In genomic region chr3:128784228-128784627, GRCh38 we compare ENCODE assay signal across 8 cellular contexts. TPM values are rescaled to one million over a fixed set of nuclear protein-coding genes. Genes with fewer than 3 reads are reported as not detected.
A peak's percentile ranks its signal among the peaks of the same experiment; 100 is the strongest.
DNase-seq lines count a peak whose midpoint lies in the region; ATAC-seq and TF ChIP-seq lines count a peak whose summit lies in the region.

No MANE protein-coding gene starts in this region.

- intact Hi-C loops in dorsolateral prefrontal cortex (cut with DNase I), result no loop called here
- intact Hi-C loops in naive thymus-derived CD4-positive, alpha-beta T cell (cut with micrococcal nuclease), result loop anchor here in 1 of 2 donors (1.0 kb wide), 3 partner anchors 11 to 139 kb away; no protein-coding TSS in a partner anchor
- intact Hi-C loops in left colon (cut with DNase I, micrococcal nuclease), result no loop called here

- no peak overlapping the region for H3K4me3 ChIP-seq in dorsolateral prefrontal cortex
- no peak overlapping the region for H3K4me3 ChIP-seq in naive thymus-derived CD4-positive, alpha-beta T cell (ENCODE audit: low read length)

- no peaks in the 10 kb centered on the region for H3K27me3 Mint-ChIP-seq in T-helper 2 cell treated with Interferon-gamma antibody and Interleukin-4, amounts not matched to agents 5 μg/mL and 100 μg/mL, for 36 hours (ENCODE audit: low read depth)
- H3K27me3 Mint-ChIP-seq in naive thymus-derived CD4-positive, alpha-beta T cell, result no peaks in the 10 kb centered on the region

- H3K4me3 Mint-ChIP-seq in T-helper 2 cell treated with Interferon-gamma antibody and Interleukin-4, amounts not matched to agents 5 μg/mL and 100 μg/mL, for 36 hours, result no peak overlapping the region
- peak overlapping the region in 6 of 10 donors; percentile 1 to 44 (median 17) for H3K4me3 Mint-ChIP-seq in naive thymus-derived CD4-positive, alpha-beta T cell

- H3K9me3 Mint-ChIP-seq in T-helper 2 cell treated with Interferon-gamma antibody and Interleukin-4, amounts not matched to agents 5 μg/mL and 100 μg/mL, for 36 hours, result no peaks in the 10 kb centered on the region
- H3K9me3 Mint-ChIP-seq in naive thymus-derived CD4-positive, alpha-beta T cell, result peaks cover 0 to 2% (median 0%) of the 10 kb centered on the region in 11 donors

- POLR2A ChIA-PET in naive thymus-derived CD4-positive, alpha-beta T cell (lab: Charles Lee), result interaction anchor here (1.3 to 2.8 kb wide), 4 partner anchors 10 to 103 kb away, joined by 3 to 15 read pairs (median 8); no protein-coding TSS in a partner anchor

- H3K36me3 Mint-ChIP-seq in T-helper 2 cell treated with Interferon-gamma antibody and Interleukin-4, amounts not matched to agents 5 μg/mL and 100 μg/mL, for 36 hours (ENCODE audit: low read depth), result no peaks in the 10 kb centered on the region
- peaks cover 0 to 7% (median 0%) of the 10 kb centered on the region in 5 donors for H3K36me3 Mint-ChIP-seq in naive thymus-derived CD4-positive, alpha-beta T cell

- H3K36me3 ChIP-seq in naive thymus-derived CD4-positive, alpha-beta T cell (ENCODE audit: control insufficient read depth in 2 of 3, insufficient read depth in 3 of 3, low read length in 3 of 3), result no peaks in the 10 kb centered on the region

- peaks cover 26 to 50% of the 10 kb centered on the region in 2 donors for H3K4me1 ChIP-seq in naive thymus-derived CD4-positive, alpha-beta T cell (ENCODE audit: control insufficient read depth in 2 of 2, insufficient read depth in 2 of 2, low read length in 2 of 2)

- peak overlapping the region in 23 of 59 donors; percentile 6 to 66 (median 32) for H3K27ac ChIP-seq in dorsolateral prefrontal cortex
- peak overlapping the region; percentile 44 for H3K27ac ChIP-seq in naive thymus-derived CD4-positive, alpha-beta T cell (ENCODE audit: low read depth, low read length)

- DNase-seq in NCI-H1694 (lab: John Stamatoyannopoulos, UW) (peak; percentile 9), NCI-H1694 treated with DMSO at 0.1 percent for 48 hours (lab: John Stamatoyannopoulos, UW) (no peak), dorsolateral prefrontal cortex (peak; percentile 48 to 85 (median 70)), left colon (no peak)
- no peak for DNase-seq in T-helper 2 cell treated with Interferon-gamma antibody and Interleukin-4, amounts not matched to agents 5 μg/mL and 100 μg/mL, for 36 hours (ENCODE audit: low spot score)
- DNase-seq in naive thymus-derived CD4-positive, alpha-beta T cell, result peak in 8 of 9 donors; percentile 32 to 73 (median 64)

- H3K27me3 ChIP-seq in dorsolateral prefrontal cortex, result no peaks in the 10 kb centered on the region
- no peaks in the 10 kb centered on the region for H3K27me3 ChIP-seq in naive thymus-derived CD4-positive, alpha-beta T cell (ENCODE audit: control insufficient read depth in 2 of 2, insufficient read depth in 2 of 2, low read length in 2 of 2)

- CTCF ChIA-PET in naive thymus-derived CD4-positive, alpha-beta T cell (lab: Charles Lee), result interaction anchor here (0.7 to 5.9 kb wide), 5 partner anchors 11 to 186 kb away, joined by 5 to 56 read pairs (median 16); no protein-coding TSS in a partner anchor

- ATAC-seq in naive thymus-derived CD4-positive, alpha-beta T cell, result peak; percentile 84
- ATAC-seq in left colon (no peak), GM18907 (IDR thresholded peaks at IDR 0.05; ENCODE audit: unreplicated experiment) (no peak), GM18873 (IDR thresholded peaks at IDR 0.05; ENCODE audit: low FRiP score, unreplicated experiment) (no peak)

- H3K27ac Mint-ChIP-seq in T-helper 2 cell treated with Interferon-gamma antibody and Interleukin-4, amounts not matched to agents 5 μg/mL and 100 μg/mL, for 36 hours, result peak overlapping the region; percentile 0
- peak overlapping the region; percentile 7 to 96 (median 80) for H3K27ac Mint-ChIP-seq in naive thymus-derived CD4-positive, alpha-beta T cell

- TF ChIP-seq CTCF in dorsolateral prefrontal cortex (IDR thresholded peaks at IDR 0.05 in 54 of 56, conservative IDR thresholded peaks at IDR 0.05 in 2 of 56; ENCODE audit: low read depth in 1 of 56, partially characterized antibody in 56 of 56), result peak in 53 of 56 donors; percentile 33 to 76 (median 55)

- H3K4me1 Mint-ChIP-seq in T-helper 2 cell treated with Interferon-gamma antibody and Interleukin-4, amounts not matched to agents 5 μg/mL and 100 μg/mL, for 36 hours (ENCODE audit: low read depth), result peaks cover 62% of the 10 kb centered on the region
- H3K4me1 Mint-ChIP-seq in naive thymus-derived CD4-positive, alpha-beta T cell, result peaks cover 66 to 98% (median 85%) of the 10 kb centered on the region in 7 donors

- no peaks in the 10 kb centered on the region for H3K9me3 ChIP-seq in naive thymus-derived CD4-positive, alpha-beta T cell (ENCODE audit: control insufficient read depth in 2 of 3, low read length in 3 of 3)

RNA-seq across cellular contexts. Expression of gene RAB7A, which starts 58.2 kb away (rescaled TPM):
- total RNA-seq in dorsolateral prefrontal cortex (100 to 1,000 TPM; 221 to 378 (median 299) TPM), left colon (100 to 1,000 TPM; 254 to 307 TPM)
- 100 to 1,000 TPM; 124 to 249 (median 172) TPM for total RNA-seq in naive thymus-derived CD4-positive, alpha-beta T cell
- polyA plus RNA-seq in naive thymus-derived CD4-positive, alpha-beta T cell, result 100 to 1,000 TPM; 176 to 190 TPM

Comparison
In these comparisons a context has a peak if more than half of its experiments do, and no peak if none do; other contexts are left out.
1. DNase-seq: peak in NCI-H1694 (single experiment), dorsolateral prefrontal cortex (10 of 10) and naive thymus-derived CD4-positive, alpha-beta T cell (8 of 9); none in NCI-H1694 treated with DMSO at 0.1 percent for 48 hours (single experiment), T-helper 2 cell treated with Interferon-gamma antibody and Interleukin-4, amounts not matched to agents 5 μg/mL and 100 μg/mL, for 36 hours (single experiment) and left colon (0 of 2).